9 cellular contexts compared by ENCODE assay signal in genomic region chr12:94762259-94762942, GRCh38.
DNase-seq lines count a peak whose midpoint lies in the region; ATAC-seq lines count a peak whose summit lies in the region.
"Had no signal": no experiment of that assay in that cellular context is flagged by ENCODE, and none has a peak within 500 bp of the region (broad histone marks: within the 10 kb centered on the region; RNA-seq: fewer than 3 reads in every experiment).

No MANE protein-coding gene starts in this region.

- peak overlapping the region; percentile 70 for H3K27ac Mint-ChIP-seq in memory B cell

- DNase-seq in memory B cell (ENCODE audit: low spot score in 2 of 2) (no peak), HUDEP-2 (lab: John Stamatoyannopoulos, UW; ENCODE audit: unreplicated experiment in 76 of 76) (no peak), AG08395 (ENCODE audit: low spot score) (no peak), HK-2 (ENCODE audit: unreplicated experiment) (no peak)
- DNase-seq in stimulated activated CD4-positive, alpha-beta T cell treated with anti-CD3 and anti-CD28 coated beads, Interleukin-15, amount 100 ng/mL, for 24 hours = no peak
- DNase-seq: adrenal gland had no signal

- peaks cover 29% of the 10 kb centered on the region for H3K4me1 Mint-ChIP-seq in memory B cell

- ATAC-seq in GM18861 (IDR thresholded peaks at IDR 0.05; ENCODE audit: unreplicated experiment) (peak; percentile 66), GM21723 (IDR thresholded peaks at IDR 0.05; ENCODE audit: unreplicated experiment) (peak; percentile 85), HG03575 (IDR thresholded peaks at IDR 0.05; ENCODE audit: extremely low read depth, insufficient number of reproducible peaks, low FRiP score, unreplicated experiment) (peak; percentile 83), memory B cell (ENCODE audit: low read depth) (peak; percentile 29)

- H3K36me3 Mint-ChIP-seq in memory B cell = peaks cover 3% of the 10 kb centered on the region

- H3K9me3 Mint-ChIP-seq in memory B cell = no peaks in the 10 kb centered on the region

- no peaks in the 10 kb centered on the region for H3K27me3 Mint-ChIP-seq in memory B cell

- H3K4me3 Mint-ChIP-seq in memory B cell = peak overlapping the region; percentile 46

Comparison
In these comparisons a context has a peak if more than half of its experiments do, and no peak if none do; other contexts are left out.
1. ATAC-seq: peak in every context shown above with its lines; median percentile 85 in GM21723; 83 in HG03575; 66 in GM18861; 29 in memory B cell.